Comparison of ENCODE assay signal across 24 cellular contexts in the genomic region with DNA sequence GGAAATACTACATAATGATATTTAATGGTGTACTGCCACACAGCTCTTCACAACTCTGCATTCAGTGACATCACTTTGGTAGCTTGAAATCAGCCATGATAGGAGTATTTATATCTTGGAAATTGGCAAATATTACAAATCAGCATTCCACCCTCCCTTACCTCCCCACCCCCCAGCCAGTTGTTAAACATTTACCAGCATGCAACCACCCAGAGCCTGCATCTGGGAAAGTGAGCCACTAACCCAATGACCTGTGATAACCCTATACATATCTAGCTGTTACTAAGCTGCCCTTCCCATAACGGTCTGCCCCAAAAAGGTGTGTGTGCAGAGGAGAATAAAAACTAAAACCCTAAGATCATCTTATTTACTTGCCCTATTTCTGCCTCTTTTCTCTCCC. TPM values are rescaled to one million over a fixed set of nuclear protein-coding genes. Genes with fewer than 3 reads are reported as not detected.
DNase-seq lines count a peak whose midpoint lies in the region; ATAC-seq, FAIRE-seq and TF ChIP-seq lines count a peak whose summit lies in the region.
"Had no signal": no experiment of that assay in that cellular context is flagged by ENCODE, and none has a peak within 500 bp of the region (broad histone marks: within the 10 kb centered on the region; RNA-seq: fewer than 3 reads in every experiment).

No MANE protein-coding gene starts in this region.

- H3K9me2 ChIP-seq in hepatocyte (replicated peaks; ENCODE audit: insufficient read depth): no peaks in the 10 kb centered on the region

- H3K36me3 ChIP-seq in liver (ENCODE audit: control insufficient read depth in 4 of 4, insufficient read depth in 3 of 4, low read depth in 1 of 4, low read length in 3 of 4) (no peaks in the 10 kb centered on the region), HepG2 (replicated peaks in 1 of 2; ENCODE audit: control insufficient read depth in 1 of 2, insufficient read depth in 2 of 2, low read length in 2 of 2) (no peaks in the 10 kb centered on the region), hepatocyte (replicated peaks; ENCODE audit: insufficient read depth, low read depth) (no peaks in the 10 kb centered on the region), pancreas (no peaks in the 10 kb centered on the region)

- DNase-seq in HepG2 (ENCODE audit: low spot score) (no peak), hepatocyte (ENCODE audit: low spot score) (peak; percentile 8), pancreas (peak in 5 of 6 donors; percentile 21 to 61 (median 49)), substantia nigra (lab: John Stamatoyannopoulos, UW) (no peak), EL (no peak), HEK293T (ENCODE audit: extremely low spot score) (no peak)
- DNase-seq: CD4-positive, CD25-positive, alpha-beta regulatory T cell; GDM1; H9; HFFc6; MM.1S; NCI-H2029; NCI-H446; NCI-H524 treated with DMSO at 0.1 percent for 48 hours; NCI-H82; SHP77 treated with DMSO at 0.1 percent for 48 hours had no signal

- H3K4me1 ChIP-seq in liver (ENCODE audit: control insufficient read depth in 4 of 4, insufficient read depth in 4 of 4, low read length in 3 of 4) (peaks cover 0 to 5% (median 4%) of the 10 kb centered on the region in 4 donors), HepG2 (ENCODE audit: insufficient read depth, low read length) (no peaks in the 10 kb centered on the region), hepatocyte (ENCODE audit: insufficient read depth) (no peaks in the 10 kb centered on the region), pancreas (peaks cover 0 to 11% (median 9%) of the 10 kb centered on the region in 3 donors)
- H3K4me1 ChIP-seq: BLaER1 had no signal

- H4K20me1 ChIP-seq in HepG2 (ENCODE audit: insufficient read depth, low read length): no peaks in the 10 kb centered on the region
- no peaks in the 10 kb centered on the region for H4K20me1 ChIP-seq in hepatocyte (ENCODE audit: insufficient read depth, poor library complexity, severe bottlenecking)
- H4K20me1 ChIP-seq: BLaER1 had no signal

- TF ChIP-seq RAD21 in liver (IDR thresholded peaks at IDR 0.05): no peak
- TF ChIP-seq RAD21 in HepG2 (CRISPR knock-in tag; IDR thresholded peaks at IDR 0.05): no peak

- TF ChIP-seq CTCF in liver (IDR thresholded peaks at IDR 0.05; ENCODE audit: low read depth, low read length, missing input control) (no peak), HepG2 (CRISPR knock-in tag; IDR thresholded peaks at IDR 0.05) (no peak), hepatocyte (IDR thresholded peaks at IDR 0.05; ENCODE audit: poor library complexity) (no peak), pancreas (IDR thresholded peaks at IDR 0.05) (no peak)

- no peak for TF ChIP-seq POLR2A in HepG2 (IDR thresholded peaks at IDR 0.05; ENCODE audit: insufficient read depth in 1 of 2, low read depth in 2 of 2, low read length in 2 of 2)

- ATAC-seq in HepG2 (no peak), pancreas (peak; percentile 86 to 98 (median 93))
- ATAC-seq: GM12878, GM23338 had no signal

- H3K4me2 ChIP-seq in HepG2 (ENCODE audit: low read depth, low read length): no peak overlapping the region
- H3K4me2 ChIP-seq in hepatocyte: no peak overlapping the region
- H3K4me2 ChIP-seq: BLaER1, GM23338, KMS-11 had no signal

- H2AFZ ChIP-seq in HepG2 (ENCODE audit: low read length) (no peak overlapping the region), hepatocyte (no peak overlapping the region)
- H2AFZ ChIP-seq: GM23338 had no signal

- in situ Hi-C loops in HepG2 (cut with HindIII; ENCODE audit: extremely low pct_ligation_motif_present, low pct_unique_long_range_greater_than_20kb): no loop called here

- POLR2A ChIA-PET in HepG2 (lab: Yijun Ruan, JAX) (no interaction called here), HEK293T (lab: Yijun Ruan, JAX) (no interaction called here)

- no peaks in the 10 kb centered on the region for H3K79me2 ChIP-seq in HepG2 (ENCODE audit: insufficient read depth, low read length)
- no peaks in the 10 kb centered on the region for H3K79me2 ChIP-seq in hepatocyte

- no peak overlapping the region for H3K4me3 ChIP-seq in liver (ENCODE audit: low read depth in 1 of 3, low read length in 3 of 3)
- H3K4me3 ChIP-seq in HepG2 (replicated peaks in 1 of 3; ENCODE audit: insufficient read depth in 1 of 3, low read depth in 2 of 3, low read length in 3 of 3): no peak overlapping the region
- H3K4me3 ChIP-seq in hepatocyte: no peak overlapping the region
- no peak overlapping the region for H3K4me3 ChIP-seq in pancreas
- H3K4me3 ChIP-seq: BLaER1, GM12878, GM23338 had no signal

- FAIRE-seq in HepG2 (lab: Jason Lieb, UNC) (no peak), pancreas (lab: Jason Lieb, UNC) (no peak)
- FAIRE-seq: A204.1, D721Med, GM12878, HTR-8/SVneo had no signal

- WGBS in liver: 15% methylated on average over 1 of the region's 1 CpG
- WGBS in HepG2 (ENCODE audit: low lambda C conversion rate): 0% methylated on average over 1 of the region's 1 CpG
- 48% methylated on average over 1 of the region's 1 CpG for WGBS in hepatocyte (ENCODE audit: low lambda C conversion rate, missing lambda C conversion rate)
- WGBS in pancreas, 2 donors: 4 to 6% methylated on average over 1 of the region's 1 CpG

- H3K9ac ChIP-seq in liver (ENCODE audit: low read depth in 1 of 2, low read length in 2 of 2) (no peak overlapping the region), HepG2 (ENCODE audit: insufficient read depth, low read depth, low read length) (no peak overlapping the region)
- H3K9ac ChIP-seq: BLaER1, KMS-11 had no signal

- H3K27ac ChIP-seq in liver (ENCODE audit: low read depth in 1 of 2, low read length in 2 of 2) (no peak overlapping the region), HepG2 (ENCODE audit: extremely low read length, insufficient read depth, low read length) (no peak overlapping the region), hepatocyte (no peak overlapping the region), pancreas (no peak overlapping the region), substantia nigra (ENCODE audit: low read depth, low read length, poor library complexity, severe bottlenecking) (no peak overlapping the region)
- H3K27ac ChIP-seq: BLaER1, KMS-11 had no signal

- H3K27me3 ChIP-seq in liver (ENCODE audit: control insufficient read depth in 4 of 4, insufficient read depth in 4 of 4, low read length in 3 of 4): no peaks in the 10 kb centered on the region
- H3K27me3 ChIP-seq in HepG2 (ENCODE audit: control insufficient read depth in 1 of 2, insufficient read depth in 2 of 2, low read length in 2 of 2): no peaks in the 10 kb centered on the region; a peak in 1 of 5 replicates
- H3K27me3 ChIP-seq in hepatocyte: no peaks in the 10 kb centered on the region
- no peaks in the 10 kb centered on the region for H3K27me3 ChIP-seq in pancreas
- H3K27me3 ChIP-seq: BLaER1 had no signal

- TF ChIP-seq EP300 in HepG2 (IDR thresholded peaks at IDR 0.05; ENCODE audit: low read depth in 2 of 2, low read length in 2 of 2) (no peak), HepG2 (CRISPR knock-in tag; IDR thresholded peaks at IDR 0.05; ENCODE audit: borderline replicate concordance) (no peak)

- intact Hi-C loops in HepG2 (cut with micrococcal nuclease; ENCODE audit: unreplicated experiment): no loop called here
- intact Hi-C loops in pancreas (cut with DNase I): no loop called here

- H3K9me3 ChIP-seq in liver (ENCODE audit: control insufficient read depth in 4 of 4, low read length in 3 of 4) (no peaks in the 10 kb centered on the region), HepG2 (ENCODE audit: low read length) (no peaks in the 10 kb centered on the region), hepatocyte (ENCODE audit: low read depth) (no peaks in the 10 kb centered on the region), pancreas (no peaks in the 10 kb centered on the region)

- no TSS peak for BruUV-seq in HepG2 (replicated peaks; lab: Mats Ljungman, UMichigan)

- CTCF ChIA-PET in HepG2 (lab: Yijun Ruan, JAX; ENCODE audit: low intra/inter-chr PET ratio, low total read pairs): no interaction called here
- CTCF ChIA-PET in HEK293T (lab: Yijun Ruan, JAX): interaction anchor here (0.8 kb wide), 1 partner anchor 28 kb away, joined by 3 read pairs; no protein-coding TSS in a partner anchor

TF ChIP-seq in HepG2, 621 proteins besides CTCF, POLR2A, EP300 and RAD21 (continues in another document):
- TF ChIP-seq RCOR2 (CRISPR knock-in tag; IDR thresholded peaks at IDR 0.05): no peak
- TF ChIP-seq MAFF (IDR thresholded peaks at IDR 0.05; ENCODE audit: low read depth, low read length): no peak
- TF ChIP-seq NFE2L1 (CRISPR knock-in tag; IDR thresholded peaks at IDR 0.05; ENCODE audit: borderline replicate concordance): no peak
- no peak for TF ChIP-seq KMT2A (CRISPR knock-in tag; IDR thresholded peaks at IDR 0.05)

TF ChIP-seq in HEK293T, 16 proteins besides CTCF, POLR2A, EP300 and RAD21 (continues in another document):
- TF ChIP-seq SP1 (IDR thresholded peaks at IDR 0.05): no peak
- no peak for TF ChIP-seq CTBP1 (IDR thresholded peaks at IDR 0.05; ENCODE audit: borderline replicate concordance)
- TF ChIP-seq LEF1 (IDR thresholded peaks at IDR 0.05; ENCODE audit: borderline replicate concordance): no peak
- no peak for TF ChIP-seq ARNT (IDR thresholded peaks at IDR 0.05)

RNA-seq across cellular contexts. Expression of a gene that starts 44.6 kb away (rescaled TPM):
- total RNA-seq in liver: 10 to 100 TPM; 14.2 to 23.7 TPM
- 1 to 10 TPM; 4.3 to 6.7 TPM for polyA plus RNA-seq in liver
- not detected in 2 replicates for total RNA-seq in HepG2 (2016; rRNA removed; fragmentation: Illumina TruSeq; extraction: Trizol)
- not detected in 2 replicates for total RNA-seq in HepG2 (2016; cell fraction: cytosol; rRNA removed; fragmentation: Illumina TruSeq; extraction: Trizol; ENCODE audit: low read depth)
- not detected in 2 replicates for total RNA-seq in HepG2 (2016; cell fraction: insoluble cytoplasmic fraction; rRNA removed; fragmentation: Illumina TruSeq; extraction: Trizol)
- total RNA-seq in HepG2 (2016; cell fraction: membrane; rRNA removed; fragmentation: Illumina TruSeq; extraction: Trizol): not detected in 2 replicates
- total RNA-seq in HepG2 (2016; cell fraction: nucleus; rRNA removed; fragmentation: Illumina TruSeq; extraction: Trizol): not detected in 2 replicates
- polyA plus RNA-seq in HepG2 (2011; rRNA removed): 0.03 and 0.14 TPM in 2 replicates
- polyA plus RNA-seq in HepG2 (2011; cell fraction: cytosol; rRNA removed): 0.08 and 0.10 TPM in 2 replicates
- 0.10 and 0.21 TPM in 2 replicates for polyA plus RNA-seq in HepG2 (2011; cell fraction: nucleus; rRNA removed)
- polyA plus RNA-seq in HepG2 (2012): 0.11 TPM in 1 of 2 replicates, not detected in the other
- polyA plus RNA-seq in HepG2 (2016; cell fraction: cytosol; fragmentation: Illumina TruSeq; extraction: Trizol; ENCODE audit: low read depth): not detected in 2 replicates
- not detected in 2 replicates for polyA plus RNA-seq in HepG2 (2016; cell fraction: insoluble cytoplasmic fraction; fragmentation: Illumina TruSeq; extraction: Trizol; ENCODE audit: low read depth)
- polyA plus RNA-seq in HepG2 (2016; cell fraction: membrane; fragmentation: Illumina TruSeq; extraction: Trizol; ENCODE audit: low read depth): not detected in 2 replicates
- not detected in 2 replicates for polyA plus RNA-seq in HepG2 (2016; cell fraction: nucleus; fragmentation: Illumina TruSeq; extraction: Trizol; ENCODE audit: insufficient read depth, low read depth)
- polyA minus RNA-seq in HepG2 (2011; rRNA and poly(A)+ RNA removed; ENCODE audit: low replicate concordance): 0.06 and 0.07 TPM in 2 replicates
- not detected in 2 replicates for polyA minus RNA-seq in HepG2 (2011; cell fraction: cytosol; rRNA and poly(A)+ RNA removed)
- 0.39 and 0.75 TPM in 2 replicates for polyA minus RNA-seq in HepG2 (2011; cell fraction: nucleus; rRNA and poly(A)+ RNA removed)
- 26.4 and 30.7 TPM in 2 replicates for total RNA-seq in hepatocyte
- polyA plus RNA-seq in hepatocyte: 5.7 and 10.0 TPM in 2 replicates
- 10 to 100 TPM; 19.8 to 40.0 (median 28.7) TPM for total RNA-seq in pancreas
- polyA plus RNA-seq in pancreas: 10 to 100 TPM; 12.6 to 23.0 TPM

Comparison
In these comparisons a context has a peak if more than half of its experiments do, and no peak if none do; other contexts are left out.
1. RNA of a gene that starts 44.6 kb away (total RNA-seq): 26.4 to 30.7 TPM in hepatocyte, 19.8 to 40.0 TPM in pancreas and 14.2 to 23.7 TPM in liver; not detected in HepG2; every median in the first group is over 10 times any median in the second.
2. DNase-seq: peak in hepatocyte (single experiment) and pancreas (5 of 6); none in HepG2 (single experiment), substantia nigra (0 of 49), EL (single experiment) and HEK293T (single experiment).